ENCODE assay signal across 11 cellular contexts in genomic region chr1:164651378-164651951, GRCh38.
A peak's percentile ranks its signal among the peaks of the same experiment; 100 is the strongest.
DNase-seq lines count a peak whose midpoint lies in the region; ATAC-seq and TF ChIP-seq lines count a peak whose summit lies in the region.
"Had no signal": no experiment of that assay in that cellular context is flagged by ENCODE, and none has a peak within 500 bp of the region (broad histone marks: within the 10 kb centered on the region; RNA-seq: fewer than 3 reads in every experiment).

No MANE protein-coding gene starts in this region.

- no peak overlapping the region for H2AFZ ChIP-seq in mammary epithelial cell (ENCODE audit: low read depth, low read length)

- no peaks in the 10 kb centered on the region for H3K9me3 Mint-ChIP-seq in MCF 10A (ENCODE audit: unreplicated experiment)

- H3K4me3 ChIP-seq in mammary epithelial cell (replicated peaks in 1 of 3; ENCODE audit: insufficient read depth in 1 of 3, low read depth in 2 of 3, low read length in 3 of 3) (no peak overlapping the region), astrocyte of the spinal cord (ENCODE audit: low read depth, low read length) (no peak overlapping the region), upper lobe of right lung (no peak overlapping the region)
- H3K4me3 ChIP-seq: BLaER1 had no signal

- in situ Hi-C loops in mammary epithelial cell (cut with MboI; ENCODE audit: low sequenced_read_pairs in 2 of 2) = no loop called here
- in situ Hi-C loops in astrocyte of the spinal cord (cut with HindIII; ENCODE audit: low sequenced_read_pairs) = no loop called here

- H3K4me2 ChIP-seq in mammary epithelial cell (ENCODE audit: insufficient read depth, low read depth, low read length) = no peak overlapping the region
- H3K4me2 ChIP-seq: BLaER1 had no signal

- H3K9me3 ChIP-seq in mammary epithelial cell (replicated peaks; ENCODE audit: insufficient read depth, low read length) (no peaks in the 10 kb centered on the region), upper lobe of right lung (no peaks in the 10 kb centered on the region)
- H3K9me3 ChIP-seq: BLaER1 had no signal

- no TSS peak for BruUV-seq in MCF 10A (replicated peaks; lab: Mats Ljungman, UMichigan)
- no TSS peak for BruUV-seq in mammary epithelial cell (replicated peaks; lab: Mats Ljungman, UMichigan)

- H3K4me3 Mint-ChIP-seq in MCF 10A (ENCODE audit: unreplicated experiment) = no peak overlapping the region

- H3K27me3 ChIP-seq in mammary epithelial cell (ENCODE audit: insufficient read depth, low read length) = no peaks in the 10 kb centered on the region
- H3K27me3 ChIP-seq in upper lobe of right lung = no peaks in the 10 kb centered on the region
- H3K27me3 ChIP-seq: BLaER1 had no signal

- ATAC-seq in upper lobe of right lung (peak; percentile 24), HG02642 (IDR thresholded peaks at IDR 0.05; ENCODE audit: poor library complexity, unreplicated experiment) (no peak), HG02798 (IDR thresholded peaks at IDR 0.05; ENCODE audit: poor library complexity, unreplicated experiment) (no peak), HG03135 (IDR thresholded peaks at IDR 0.05; ENCODE audit: unreplicated experiment) (no peak)

- peaks cover 26% of the 10 kb centered on the region for H3K4me1 Mint-ChIP-seq in MCF 10A (ENCODE audit: insufficient read depth, unreplicated experiment)

- H4K20me1 ChIP-seq in mammary epithelial cell (ENCODE audit: insufficient read depth, low read length) = no peaks in the 10 kb centered on the region
- H4K20me1 ChIP-seq: BLaER1 had no signal

- H3K27ac ChIP-seq in mammary epithelial cell (ENCODE audit: insufficient read depth, low read depth, low read length) (no peak overlapping the region), upper lobe of right lung (no peak overlapping the region)
- H3K27ac ChIP-seq: BLaER1 had no signal

- no peaks in the 10 kb centered on the region for H3K27me3 Mint-ChIP-seq in MCF 10A (ENCODE audit: insufficient read depth, unreplicated experiment)

- 82% methylated on average over 12 of the region's 13 CpGs for WGBS in mammary epithelial cell (ENCODE audit: low coverage, missing lambda C conversion rate)

- no peaks in the 10 kb centered on the region for H3K36me3 Mint-ChIP-seq in MCF 10A (ENCODE audit: insufficient read depth, unreplicated experiment)

- H3K27ac Mint-ChIP-seq in MCF 10A (ENCODE audit: low read depth, unreplicated experiment) = no peak overlapping the region

- POLR2A ChIA-PET in MCF 10A (lab: Yijun Ruan, JAX) = interaction anchor here (0.6 kb wide), 1 partner anchor 659 kb away, joined by 3 read pairs; no protein-coding TSS in a partner anchor

- TF ChIP-seq CTCF in MCF 10A (IDR thresholded peaks at IDR 0.05; ENCODE audit: unreplicated experiment) = no peak
- no peak for TF ChIP-seq CTCF in mammary epithelial cell (conservative IDR thresholded peaks at IDR 0.05 in 1 of 2, IDR thresholded peaks at IDR 0.05 in 1 of 2; ENCODE audit: extremely low read depth in 1 of 2, insufficient read depth in 1 of 2, low read depth in 1 of 2, low read length in 2 of 2)
- no peak for TF ChIP-seq CTCF in astrocyte of the spinal cord (IDR thresholded peaks at IDR 0.05; ENCODE audit: low read depth, low read length)
- TF ChIP-seq CTCF in upper lobe of right lung (IDR thresholded peaks at IDR 0.05) = no peak

- H3K4me1 ChIP-seq in mammary epithelial cell (ENCODE audit: insufficient read depth, low read length) (no peaks in the 10 kb centered on the region), upper lobe of right lung (peaks cover 7% of the 10 kb centered on the region)
- H3K4me1 ChIP-seq: BLaER1 had no signal

- no peaks in the 10 kb centered on the region for H3K79me2 ChIP-seq in mammary epithelial cell (ENCODE audit: insufficient read depth, low read length)

- intact Hi-C loops in MCF 10A (cut with micrococcal nuclease) (no loop called here), mammary epithelial cell (cut with micrococcal nuclease) (no loop called here), upper lobe of right lung (cut with DNase I) (no loop called here)

- DNase-seq in MCF 10A (ENCODE audit: unreplicated experiment) (peak; percentile 31), mammary epithelial cell (no peak), astrocyte of the spinal cord (ENCODE audit: low read depth, low spot score) (peak; percentile 73), left kidney (ENCODE audit: low read depth, low spot score) (peak; percentile 85), upper lobe of right lung (no peak)
- DNase-seq: activated CD8-positive, alpha-beta memory T cell treated with anti-CD3 and anti-CD28 coated beads, Interleukin-2, amount 50 U/mL, for 4 hours; posterior cingulate gyrus had no signal

- no peaks in the 10 kb centered on the region for H3K36me3 ChIP-seq in mammary epithelial cell (ENCODE audit: insufficient read depth, low read length)
- no peaks in the 10 kb centered on the region for H3K36me3 ChIP-seq in upper lobe of right lung
- H3K36me3 ChIP-seq: BLaER1 had no signal

- dilution Hi-C loops in mammary epithelial cell (cut with HindIII; ENCODE audit: low sequenced_read_pairs) = no loop called here

- CTCF ChIA-PET in MCF 10A (lab: Yijun Ruan, JAX) = interaction anchor here (0.6 to 0.7 kb wide), 3 partner anchors 10 to 62 kb away, joined by 3 to 5 read pairs (median 3); no protein-coding TSS in a partner anchor
- CTCF ChIA-PET in mammary epithelial cell (lab: Charles Lee; ENCODE audit: low non-redundant PET) = no interaction called here

- H3K9ac ChIP-seq in mammary epithelial cell (ENCODE audit: insufficient read depth, low read length) = no peak overlapping the region
- H3K9ac ChIP-seq: BLaER1 had no signal

Comparison
In these comparisons a context has a peak if more than half of its experiments do, and no peak if none do; other contexts are left out.
1. DNase-seq: peak in MCF 10A (single experiment), astrocyte of the spinal cord (single experiment) and left kidney (single experiment); none in mammary epithelial cell (single experiment) and upper lobe of right lung (single experiment).